ENCODE assay signal across 25 cellular contexts in genomic region chr4:80539190-80539589, GRCh38.
"Had no signal": no experiment of that assay in that cellular context is flagged by ENCODE, and none has a peak within 500 bp of the region (broad histone marks: within the 10 kb centered on the region; RNA-seq: fewer than 3 reads in every experiment).

No MANE protein-coding gene starts in this region.

- H3K4me1 ChIP-seq: heart right ventricle, lower lobe of right lung, transverse colon, uterus had no signal

- H3K9me3 ChIP-seq: heart right ventricle, lower lobe of right lung, sigmoid colon, transverse colon, uterus had no signal

- H3K27me3 ChIP-seq: heart right ventricle, sigmoid colon, transverse colon, uterus had no signal

- H3K36me3 ChIP-seq: heart right ventricle, lower lobe of right lung, sigmoid colon, transverse colon, uterus had no signal

- H3K27me3 Mint-ChIP-seq: brain, progenitor cell of endocrine pancreas had no signal

- H3K27ac ChIP-seq: heart right ventricle, lower lobe of right lung, sigmoid colon, transverse colon, uterus had no signal

- H3K4me3 Mint-ChIP-seq: activated CD4-positive, alpha-beta T cell treated with anti-CD3 and anti-CD28 coated beads for 36 hours; activated T-cell treated with anti-CD3 and anti-CD28 coated beads, Interleukin-2, amount 50 U/mL, for 24 hours; activated T-helper 17 cell treated with anti-CD3 and anti-CD28 coated beads, Interleukin-2, amount 50 U/mL, for 72 hours; brain; immature natural killer cell; stimulated activated memory B cell treated with anti-CD40 and anti-IgM and Interleukin-4, amounts not matched to agents 10 μg/mL and 1 μg/mL and 100 μg/mL, for 72 hours; T-helper 2 cell treated with Interferon-gamma antibody and Interleukin-4, amounts not matched to agents 5 μg/mL and 100 μg/mL, for 36 hours had no signal

- H3K4me1 Mint-ChIP-seq: brain, immature natural killer cell, naive B cell had no signal

- H3K27ac Mint-ChIP-seq: activated CD4-positive, alpha-beta T cell treated with anti-CD3 and anti-CD28 coated beads for 36 hours; activated T-cell treated with anti-CD3 and anti-CD28 coated beads, Interleukin-2, amount 50 U/mL, for 24 hours; activated T-helper 17 cell treated with anti-CD3 and anti-CD28 coated beads, Interleukin-2, amount 50 U/mL, for 72 hours; brain; immature natural killer cell; naive B cell; progenitor cell of endocrine pancreas; stimulated activated memory B cell treated with anti-CD40 and anti-IgM and Interleukin-4, amounts not matched to agents 10 μg/mL and 1 μg/mL and 100 μg/mL, for 72 hours; T-helper 2 cell treated with Interferon-gamma antibody and Interleukin-4, amounts not matched to agents 5 μg/mL and 100 μg/mL, for 36 hours had no signal

- H3K4me3 ChIP-seq: heart right ventricle, lower lobe of right lung, sigmoid colon, smooth muscle cell, transverse colon, uterus had no signal

- ATAC-seq: activated CD4-positive, alpha-beta T cell treated with anti-CD3 and anti-CD28 coated beads for 36 hours; activated T-helper 17 cell treated with anti-CD3 and anti-CD28 coated beads, Interleukin-2, amount 50 U/mL, for 72 hours; heart right ventricle; left lobe of liver; lower lobe of right lung; stimulated activated memory B cell treated with anti-CD40 and anti-IgM and Interleukin-4, amounts not matched to agents 10 μg/mL and 1 μg/mL and 100 μg/mL, for 72 hours had no signal

- H3K9me3 Mint-ChIP-seq: activated T-helper 17 cell treated with anti-CD3 and anti-CD28 coated beads, Interleukin-2, amount 50 U/mL, for 72 hours; brain; immature natural killer cell; naive B cell; stimulated activated memory B cell treated with anti-CD40 and anti-IgM and Interleukin-4, amounts not matched to agents 10 μg/mL and 1 μg/mL and 100 μg/mL, for 72 hours; T-helper 2 cell treated with Interferon-gamma antibody and Interleukin-4, amounts not matched to agents 5 μg/mL and 100 μg/mL, for 36 hours had no signal

- DNase-seq: activated CD4-positive, alpha-beta T cell treated with anti-CD3 and anti-CD28 coated beads for 36 hours; activated CD4-positive, alpha-beta T cell treated with anti-CD3 and anti-CD28 coated beads, Interleukin-2, amount 50 U/mL, for 4 hours; activated CD8-positive, alpha-beta memory T cell treated with anti-CD3 and anti-CD28 coated beads for 24 hours; activated CD8-positive, alpha-beta memory T cell treated with anti-CD3 and anti-CD28 coated beads, Interleukin-2, amount 50 U/mL, for 4 hours; activated naive CD4-positive, alpha-beta T cell; activated T-cell treated with anti-CD3 and anti-CD28 coated beads, Interleukin-2, amount 50 U/mL, for 24 hours; anterior cingulate cortex; erythroblast; foreskin fibroblast; heart right ventricle; immature natural killer cell; lower lobe of right lung; naive B cell; retina; sigmoid colon; stimulated activated CD4-positive, alpha-beta T cell treated with anti-CD3 and anti-CD28 coated beads, Interleukin-15, amount 100 ng/mL, for 24 hours; transverse colon; uterus had no signal

- H3K36me3 Mint-ChIP-seq: brain; naive B cell; stimulated activated memory B cell treated with anti-CD40 and anti-IgM and Interleukin-4, amounts not matched to agents 10 μg/mL and 1 μg/mL and 100 μg/mL, for 72 hours had no signal
